In genomic region chr9:22108581-22109370, GRCh38 we compare ENCODE assay signal across 21 cellular contexts.
DNase-seq lines count a peak whose midpoint lies in the region; ATAC-seq and TF ChIP-seq lines count a peak whose summit lies in the region.
"Had no signal": no experiment of that assay in that cellular context is flagged by ENCODE, and none has a peak within 500 bp of the region (broad histone marks: within the 10 kb centered on the region; RNA-seq: fewer than 3 reads in every experiment).

No MANE protein-coding gene starts in this region.

- intact Hi-C loops in body of pancreas (cut with DNase I), result no loop called here
- intact Hi-C loops in sciatic nerve (cut with DNase I), result no loop called here

- H3K27me3 ChIP-seq in body of pancreas (no peaks in the 10 kb centered on the region), hepatocyte (no peaks in the 10 kb centered on the region), H9 (ENCODE audit: insufficient read depth, low read length) (no peaks in the 10 kb centered on the region)
- H3K27me3 ChIP-seq: esophagus muscularis mucosa, SJCRH30 had no signal

- no peak overlapping the region for H3K9ac ChIP-seq in H9 (ENCODE audit: extremely low read depth, insufficient read length, low read length)

- H3K79me2 ChIP-seq in hepatocyte, result no peaks in the 10 kb centered on the region
- no peaks in the 10 kb centered on the region for H3K79me2 ChIP-seq in H9 (ENCODE audit: insufficient read depth, low read length)

- no peak overlapping the region for H2BK5ac ChIP-seq in H9 (ENCODE audit: insufficient read length, low read length)

- no peak overlapping the region for H2BK20ac ChIP-seq in H9 (ENCODE audit: low read depth, low read length, poor library complexity, severe bottlenecking)

- peak overlapping the region in 3 of 4 donors; percentile 21 to 38 (median 31) for H3K27ac ChIP-seq in body of pancreas
- peak overlapping the region; percentile 20 for H3K27ac ChIP-seq in hepatocyte
- no peak overlapping the region for H3K27ac ChIP-seq in H9 (ENCODE audit: insufficient read length, low read depth, low read length)
- H3K27ac ChIP-seq: C4-2B, esophagus muscularis mucosa, SJCRH30, VCaP had no signal

- H3T11ph ChIP-seq in H9 (ENCODE audit: low read length), result no peak overlapping the region

- H3K4me3 ChIP-seq in body of pancreas, result no peak overlapping the region
- H3K4me3 ChIP-seq in hepatocyte, result no peak overlapping the region
- H3K4me3 ChIP-seq: esophagus muscularis mucosa, K562, SJCRH30 had no signal

- no peak overlapping the region for H2AK5ac ChIP-seq in H9 (ENCODE audit: insufficient read length, low read length)

- H3K36me3 ChIP-seq in body of pancreas (replicated peaks in 1 of 2; ENCODE audit: insufficient read depth in 1 of 2, low read depth in 2 of 2) (no peaks in the 10 kb centered on the region), hepatocyte (replicated peaks; ENCODE audit: insufficient read depth, low read depth) (no peaks in the 10 kb centered on the region)
- H3K36me3 ChIP-seq: esophagus muscularis mucosa, SJCRH30 had no signal

- H3K23me2 ChIP-seq in H9 (ENCODE audit: insufficient read length, low read depth, low read length, poor library complexity, severe bottlenecking), result no peaks in the 10 kb centered on the region

- H3K27ac Mint-ChIP-seq in H9, result no peak overlapping the region
- H3K27ac Mint-ChIP-seq: T-helper 1 cell treated with Interleukin-12 subunit alpha and Interleukin-12 subunit beta and Interleukin-4 antibody, amounts not matched to agents 30 μg/mL and 1 μg/mL, for 36 hours had no signal

- H4K5ac ChIP-seq in H9 (ENCODE audit: insufficient read length, low read depth, low read length), result no peak overlapping the region

- no peaks in the 10 kb centered on the region for H3K9me2 ChIP-seq in hepatocyte (replicated peaks; ENCODE audit: insufficient read depth)

- no peak overlapping the region for H3K4me2 ChIP-seq in hepatocyte
- H3K4me2 ChIP-seq in H9 (ENCODE audit: insufficient read depth, insufficient read length, low read length), result no peak overlapping the region

- H2BK120ac ChIP-seq in H9 (ENCODE audit: low read depth, low read length, poor library complexity, severe bottlenecking), result no peak overlapping the region

- H4K91ac ChIP-seq in H9 (ENCODE audit: insufficient read length, low read depth, low read length), result no peak overlapping the region

- H3K56ac ChIP-seq in H9 (ENCODE audit: insufficient read length, low read depth, low read length), result no peak overlapping the region

- peak; percentile 84 for ATAC-seq in body of pancreas
- peak; percentile 30 for ATAC-seq in sciatic nerve
- no peak for ATAC-seq in GM21723 (IDR thresholded peaks at IDR 0.05; ENCODE audit: unreplicated experiment)
- ATAC-seq in HG03378 (IDR thresholded peaks at IDR 0.05; ENCODE audit: unreplicated experiment), result no peak
- ATAC-seq: K562, Panc1 had no signal

- no peak overlapping the region for H3K4ac ChIP-seq in H9 (ENCODE audit: low read depth, low read length)

- H3K4me1 Mint-ChIP-seq in H9, result peaks cover 4 to 9% of the 10 kb centered on the region in 2 experiments; a peak in 3 of 4 replicates
- H3K4me1 Mint-ChIP-seq: central memory CD8-positive, alpha-beta T cell had no signal

- no peak for TF ChIP-seq POLR2A in body of pancreas (IDR thresholded peaks at IDR 0.05)

- WGBS in body of pancreas, 2 donors, result 19 to 27% methylated on average over 4 of the region's 4 CpGs
- WGBS in hepatocyte (ENCODE audit: low lambda C conversion rate, missing lambda C conversion rate), result 44% methylated on average over 4 of the region's 4 CpGs
- no CpG with 5 or more reads among the region's 4 CpGs for WGBS in H9 (ENCODE audit: extremely low coverage, insufficient read length, low lambda C conversion rate)

- no peak overlapping the region for H3K23ac ChIP-seq in H9 (ENCODE audit: insufficient read length, low read depth, low read length)

- H3K9me3 Mint-ChIP-seq in H9, result no peaks in the 10 kb centered on the region
- H3K9me3 Mint-ChIP-seq: central memory CD8-positive, alpha-beta T cell; T-helper 1 cell treated with Interleukin-12 subunit alpha and Interleukin-12 subunit beta and Interleukin-4 antibody, amounts not matched to agents 30 μg/mL and 1 μg/mL, for 36 hours had no signal

- H3K9me3 ChIP-seq in body of pancreas, result no peaks in the 10 kb centered on the region
- H3K9me3 ChIP-seq in hepatocyte (ENCODE audit: low read depth), result no peaks in the 10 kb centered on the region
- no peaks in the 10 kb centered on the region for H3K9me3 ChIP-seq in H9 (ENCODE audit: control insufficient read depth, low read depth, low read length)
- H3K9me3 ChIP-seq: esophagus muscularis mucosa, SJCRH30 had no signal

- no peak overlapping the region for H2BK15ac ChIP-seq in H9 (ENCODE audit: low read depth, low read length)

- H2BK12ac ChIP-seq in H9 (ENCODE audit: insufficient read length, low read depth, low read length), result no peak overlapping the region

- TF ChIP-seq CTCF in body of pancreas (IDR thresholded peaks at IDR 0.05) (no peak), hepatocyte (IDR thresholded peaks at IDR 0.05; ENCODE audit: poor library complexity) (no peak), H9 (conservative IDR thresholded peaks at IDR 0.05) (no peak)

- H3K14ac ChIP-seq in H9 (ENCODE audit: insufficient read depth, low read length), result no peak overlapping the region

- no peak overlapping the region for H3K18ac ChIP-seq in H9 (ENCODE audit: insufficient read length, low read depth, low read length)

- H3K27me3 Mint-ChIP-seq in H9 (ENCODE audit: low read depth), result no peaks in the 10 kb centered on the region
- H3K27me3 Mint-ChIP-seq: central memory CD8-positive, alpha-beta T cell had no signal

- no peak overlapping the region for H4K8ac ChIP-seq in H9 (replicated peaks; ENCODE audit: insufficient read length, low read depth, low read length)

- no peaks in the 10 kb centered on the region for H4K20me1 ChIP-seq in hepatocyte (ENCODE audit: insufficient read depth, poor library complexity, severe bottlenecking)
- no peaks in the 10 kb centered on the region for H4K20me1 ChIP-seq in H9 (ENCODE audit: control insufficient read depth, insufficient read depth, insufficient read length)

- DNase-seq in HT-29 (ENCODE audit: low spot score) (peak; percentile 45), body of pancreas (no peak), hepatocyte (ENCODE audit: low spot score) (peak; percentile 62), sciatic nerve (ENCODE audit: low spot score) (no peak), kidney tubule cell (ENCODE audit: low spot score) (no peak), H9 (no peak)
- DNase-seq: activated effector memory CD4-positive, alpha-beta T cell treated with anti-CD3 and anti-CD28 coated beads, Interleukin-2, amount 50 U/mL, for 16 hours; DMS 273 treated with DMSO at 0.1 percent for 48 hours; effector CD4-positive, alpha-beta T cell; NCI-H2029; retina; SJCRH30 had no signal

- H3K4me1 ChIP-seq in body of pancreas (peaks cover 4% of the 10 kb centered on the region), hepatocyte (ENCODE audit: insufficient read depth) (peaks cover 4% of the 10 kb centered on the region), H9 (ENCODE audit: insufficient read depth, low read length) (peaks cover 3% of the 10 kb centered on the region; the same call in 1 of the 2 replicates)

- no peak overlapping the region for H3K4me3 Mint-ChIP-seq in H9
- H3K4me3 Mint-ChIP-seq: central memory CD8-positive, alpha-beta T cell; T-helper 1 cell treated with Interleukin-12 subunit alpha and Interleukin-12 subunit beta and Interleukin-4 antibody, amounts not matched to agents 30 μg/mL and 1 μg/mL, for 36 hours had no signal

- H2AFZ ChIP-seq in hepatocyte (no peak overlapping the region), H9 (ENCODE audit: low read length) (no peak overlapping the region)

- no peaks in the 10 kb centered on the region for H3K79me1 ChIP-seq in H9 (ENCODE audit: insufficient read depth, low read depth, low read length, poor library complexity, severe bottlenecking)

- H3K36me3 Mint-ChIP-seq in H9 (ENCODE audit: insufficient read depth in 1 of 3, low read depth in 3 of 3), result no peaks in the 10 kb centered on the region

Comparison
In these comparisons a context has a peak if more than half of its experiments do, and no peak if none do; other contexts are left out.
1. DNase-seq: peak in HT-29 (single experiment) and hepatocyte (single experiment); none in body of pancreas (0 of 4), sciatic nerve (single experiment), kidney tubule cell (single experiment) and H9 (single experiment).
2. ATAC-seq: peak in body of pancreas (single experiment) and sciatic nerve (single experiment); none in GM21723 (single experiment) and HG03378 (single experiment).